ENCODE assay signal across 1 cellular context in genomic region chr16:89823087-89823823, GRCh38.
TF ChIP-seq lines count a peak whose summit lies in the region.

No MANE protein-coding gene starts in this region.

TF ChIP-seq in GM23338, 12 proteins besides CTCF, POLR2A, EP300 and RAD21 (continued from another document):
- TF ChIP-seq ZNF462 (CRISPR knock-in tag; IDR thresholded peaks at IDR 0.05) (no peak), JUNB (IDR thresholded peaks at IDR 0.05; ENCODE audit: unreplicated experiment) (no peak), ZNF114 (CRISPR knock-in tag; IDR thresholded peaks at IDR 0.05) (no peak), NANOG (IDR thresholded peaks at IDR 0.05; ENCODE audit: borderline replicate concordance) (no peak), EZH2phosphoT487 (IDR thresholded peaks at IDR 0.05; ENCODE audit: unreplicated experiment) (no peak), STAT1 (IDR thresholded peaks at IDR 0.05; ENCODE audit: unreplicated experiment) (no peak), ETS1 (IDR thresholded peaks at IDR 0.05) (no peak), EZH2 (IDR thresholded peaks at IDR 0.05; ENCODE audit: low read depth, unreplicated experiment) (no peak), CREB1 (CRISPR knock-in tag; IDR thresholded peaks at IDR 0.05; ENCODE audit: low read depth) (no peak), REST (IDR thresholded peaks at IDR 0.05; ENCODE audit: unreplicated experiment) (no peak), ZNF331 (CRISPR knock-in tag; IDR thresholded peaks at IDR 0.05; ENCODE audit: low read depth) (no peak)
